ENCODE assay signal across 2 cellular contexts in genomic region chr16:51149721-51150158, GRCh38.
TF ChIP-seq lines count a peak whose summit lies in the region.

No MANE protein-coding gene starts in this region.

TF ChIP-seq in SK-N-SH, 30 proteins besides CTCF, POLR2A, EP300 and RAD21 (continued from another document):
- TF ChIP-seq USF1 (IDR thresholded peaks at IDR 0.05; ENCODE audit: borderline replicate concordance, low read depth) (no peak), REST (IDR thresholded peaks at IDR 0.05; ENCODE audit: low read depth, low read length) (no peak), FOXM1 (IDR thresholded peaks at IDR 0.05; ENCODE audit: low read depth) (no peak), MXI1 (IDR thresholded peaks at IDR 0.05; ENCODE audit: low read depth, low read length) (no peak)

TF ChIP-seq in SK-N-SH treated with all-trans-retinoic acid at 6 μM for 48 hours, 23 proteins besides CTCF, POLR2A, EP300 and RAD21 (continued from another document):
- TF ChIP-seq PATZ1 (CRISPR knock-in tag; IDR thresholded peaks at IDR 0.05; ENCODE audit: borderline replicate concordance), result no peak
- TF ChIP-seq TCF4 (CRISPR knock-in tag; IDR thresholded peaks at IDR 0.05; ENCODE audit: borderline replicate concordance), result no peak
- TF ChIP-seq CSRNP3 (CRISPR knock-in tag; IDR thresholded peaks at IDR 0.05), result no peak
- TF ChIP-seq PPARA (CRISPR knock-in tag; IDR thresholded peaks at IDR 0.05; ENCODE audit: borderline replicate concordance), result no peak
- no peak for TF ChIP-seq ZC3H10 (CRISPR knock-in tag; IDR thresholded peaks at IDR 0.05)
- TF ChIP-seq SNAI2 (CRISPR knock-in tag; IDR thresholded peaks at IDR 0.05), result no peak
- TF ChIP-seq POU6F1 (CRISPR knock-in tag; IDR thresholded peaks at IDR 0.05; ENCODE audit: borderline replicate concordance, low read depth), result no peak
- no peak for TF ChIP-seq ZFP30 (CRISPR knock-in tag; IDR thresholded peaks at IDR 0.05)
- no peak for TF ChIP-seq CREB5 (CRISPR knock-in tag; IDR thresholded peaks at IDR 0.05; ENCODE audit: low read depth)
TF ChIP-seq in SK-N-SH treated with all-trans-retinoic acid at 6 μM for 48 hours: peak in this region for 0.
